Comparison of ENCODE assay signal across 15 cellular contexts in the genomic region with DNA sequence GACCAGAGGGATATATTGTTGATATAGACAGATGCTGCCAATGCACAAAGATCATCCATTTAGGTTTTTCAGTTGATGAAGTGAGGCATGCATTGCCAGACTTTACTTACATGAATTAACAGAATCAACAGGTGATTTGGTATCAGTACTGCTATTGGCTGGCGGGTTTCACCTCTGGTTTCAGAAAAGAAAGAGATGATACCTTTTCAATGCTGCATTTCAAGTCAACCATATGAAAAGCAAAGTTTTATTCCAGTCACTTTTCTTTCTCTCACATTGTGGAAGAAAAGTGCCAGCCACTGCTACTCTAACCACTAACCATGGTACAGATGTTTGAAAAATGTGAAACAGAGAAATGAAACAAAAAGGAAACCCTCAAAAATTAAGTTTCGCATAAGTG.
DNase-seq lines count a peak whose midpoint lies in the region; ATAC-seq and TF ChIP-seq lines count a peak whose summit lies in the region.
"Had no signal": no experiment of that assay in that cellular context is flagged by ENCODE, and none has a peak within 500 bp of the region (broad histone marks: within the 10 kb centered on the region; RNA-seq: fewer than 3 reads in every experiment).

No MANE protein-coding gene starts in this region.

- CTCF ChIA-PET in RWPE1 (lab: Yijun Ruan, JAX), result no interaction called here

- ATAC-seq in GM18517 (IDR thresholded peaks at IDR 0.05; ENCODE audit: unreplicated experiment) (peak; percentile 83), GM19438 (IDR thresholded peaks at IDR 0.05; ENCODE audit: low read depth, unreplicated experiment) (peak; percentile 88), HG02884 (IDR thresholded peaks at IDR 0.05; ENCODE audit: unreplicated experiment) (peak; percentile 82), HG03575 (IDR thresholded peaks at IDR 0.05; ENCODE audit: extremely low read depth, insufficient number of reproducible peaks, low FRiP score, unreplicated experiment) (peak; percentile 62)
- ATAC-seq: HCT116, WTC11 had no signal

- TF ChIP-seq CTCF in RWPE1 (conservative IDR thresholded peaks at IDR 0.05; ENCODE audit: low read depth), result no peak

- DNase-seq in substantia nigra (lab: John Stamatoyannopoulos, UW) (no peak), RWPE1 (ENCODE audit: low spot score) (no peak), COLO829 (ENCODE audit: low spot score) (no peak), Kasumi-1 (lab: John Stamatoyannopoulos, UW) (no peak)
- DNase-seq: endodermal cell, naive B cell, NCI-H1105 treated with DMSO at 0.1 percent for 48 hours, RPMI8226 had no signal

- no peak overlapping the region for H3K27ac ChIP-seq in substantia nigra (ENCODE audit: low read depth, low read length, poor library complexity, severe bottlenecking)
- H3K27ac ChIP-seq in RWPE1, result no peak overlapping the region
- H3K27ac ChIP-seq: thoracic aorta had no signal

- POLR2A ChIA-PET in RWPE1 (lab: Yijun Ruan, JAX; ENCODE audit: low non-redundant PET), result no interaction called here
